ENCODE assay signal across 13 cellular contexts in genomic region chr2:168432565-168433186, GRCh38. TPM values are rescaled to one million over a fixed set of nuclear protein-coding genes. Genes with fewer than 3 reads are reported as not detected.
DNase-seq lines count a peak whose midpoint lies in the region; ATAC-seq, FAIRE-seq and TF ChIP-seq lines count a peak whose summit lies in the region.
"Had no signal": no experiment of that assay in that cellular context is flagged by ENCODE, and none has a peak within 500 bp of the region (broad histone marks: within the 10 kb centered on the region; RNA-seq: fewer than 3 reads in every experiment).

No MANE protein-coding gene starts in this region.

- DNase-seq in NCI-H1105 (lab: John Stamatoyannopoulos, UW) (peak; percentile 12), GM12878 (ENCODE audit: low read depth, low spot score) (peak; percentile 65), NCI-H526 (lab: John Stamatoyannopoulos, UW) (no peak), left ventricle myocardium inferior (no peak), NCI-H524 (lab: John Stamatoyannopoulos, UW) (no peak), SK-N-SH (no peak)
- DNase-seq: DMS153, NCI-H1092 treated with DMSO at 0.1 percent for 48 hours, sigmoid colon had no signal

- in situ Hi-C loops in GM12878 (cut with MboI) = no loop called here

- FAIRE-seq in GM12878 (lab: Jason Lieb, UNC) = no peak

- H3K9me3 ChIP-seq in GM12878 (replicated peaks; ENCODE audit: control insufficient read depth, insufficient read depth, low read length) = no peaks in the 10 kb centered on the region; the same call in 2 of the 3 replicates
- H3K9me3 ChIP-seq in left ventricle myocardium inferior (replicated peaks) = no peaks in the 10 kb centered on the region
- H3K9me3 ChIP-seq in SK-N-SH = no peaks in the 10 kb centered on the region
- H3K9me3 ChIP-seq: sigmoid colon had no signal

- H3K4me2 ChIP-seq in GM12878 (ENCODE audit: control insufficient read depth, insufficient read depth) = peak overlapping the region; percentile 46
- no peak overlapping the region for H3K4me2 ChIP-seq in SK-N-SH

- H3K79me2 ChIP-seq in GM12878 (ENCODE audit: control insufficient read depth, insufficient read depth, low read length) = no peaks in the 10 kb centered on the region
- no peaks in the 10 kb centered on the region for H3K79me2 ChIP-seq in SK-N-SH (ENCODE audit: insufficient read depth)

- SMC1A ChIA-PET in GM12878 (lab: Charles Lee; ENCODE audit: uncharacterized antibody, unreplicated experiment) = interaction anchor here (1.0 kb wide), 1 partner anchor 19 kb away, joined by 3 read pairs; no protein-coding TSS in a partner anchor

- intact Hi-C loops in GM12878 (cut with micrococcal nuclease; ENCODE audit: unreplicated experiment) = loop anchor here (2.0 to 5.0 kb wide), 3 partner anchors 58 to 84 kb away; no protein-coding TSS in a partner anchor
- intact Hi-C loops in left ventricle myocardium inferior (cut with micrococcal nuclease) = no loop called here

- WGBS in GM12878 (ENCODE audit: insufficient coverage, insufficient replicate concordance, low lambda C conversion rate, missing lambda C conversion rate) = 0% methylated on average over 3 of the region's 3 CpGs
- WGBS in SK-N-SH (ENCODE audit: low lambda C conversion rate) = 68% methylated on average over 3 of the region's 3 CpGs

- POLR2A ChIA-PET in GM12878 (lab: Charles Lee) = no interaction called here
- POLR2A ChIA-PET in SK-N-SH (lab: Yijun Ruan, JAX) = no interaction called here

- CTCF ChIA-PET in GM12878 (lab: Yijun Ruan, JAX) = no interaction called here
- CTCF ChIA-PET in SK-N-SH (lab: Yijun Ruan, JAX) = interaction anchor here (5.1 kb wide), 1 partner anchor 86 kb away, joined by 17 read pairs; no protein-coding TSS in a partner anchor

- H2AFZ ChIP-seq in GM12878 (ENCODE audit: control insufficient read depth, low read depth, low read length) (no peak overlapping the region; the same call in 1 of the 2 replicates), SK-N-SH (ENCODE audit: low read depth) (no peak overlapping the region)

- H3K27ac ChIP-seq in GM12878 (ENCODE audit: control insufficient read depth, insufficient read depth) = no peak overlapping the region
- no peak overlapping the region for H3K27ac ChIP-seq in left ventricle myocardium inferior (replicated peaks)
- peak overlapping the region in 1 of 2 experiments; percentile 91; a peak in 2 of 4 replicates for H3K27ac ChIP-seq in SK-N-SH (ENCODE audit: low read depth in 2 of 2, low read length in 1 of 2)
- H3K27ac ChIP-seq: coronary artery, sigmoid colon had no signal

- ATAC-seq in GM18867 (IDR thresholded peaks at IDR 0.05; ENCODE audit: unreplicated experiment) = peak; percentile 63
- ATAC-seq in GM21515 (IDR thresholded peaks at IDR 0.05; ENCODE audit: unreplicated experiment) = peak; percentile 86
- ATAC-seq in GM12878 = peak; percentile 87
- ATAC-seq: Right ventricle myocardium inferior had no signal

- no TSS peak for BruUV-seq in GM12878 (replicated peaks; lab: Mats Ljungman, UMichigan)

- no peaks in the 10 kb centered on the region for H3K9me2 ChIP-seq in SK-N-SH

- no peaks in the 10 kb centered on the region for H3K27me3 ChIP-seq in GM12878 (replicated peaks in 1 of 2; ENCODE audit: control insufficient read depth in 2 of 2, insufficient read depth in 2 of 2, low read length in 1 of 2)
- no peaks in the 10 kb centered on the region for H3K27me3 ChIP-seq in left ventricle myocardium inferior (ENCODE audit: low read depth)
- no peaks in the 10 kb centered on the region for H3K27me3 ChIP-seq in SK-N-SH (ENCODE audit: insufficient read depth)
- H3K27me3 ChIP-seq: sigmoid colon had no signal

- TF ChIP-seq CTCF in GM12878 (IDR thresholded peaks at IDR 0.05 in 2 of 3, conservative IDR thresholded peaks at IDR 0.05 in 1 of 3; ENCODE audit: control insufficient read depth in 2 of 3, extremely low read depth in 1 of 3, insufficient read depth in 1 of 3, low read depth in 3 of 3, low read length in 3 of 3) = no peak
- TF ChIP-seq CTCF in left ventricle myocardium inferior (IDR thresholded peaks at IDR 0.05; ENCODE audit: borderline replicate concordance) = no peak
- no peak for TF ChIP-seq CTCF in SK-N-SH (IDR thresholded peaks at IDR 0.05)

- H4K20me1 ChIP-seq in GM12878 (ENCODE audit: control insufficient read depth, insufficient read depth) = no peaks in the 10 kb centered on the region
- no peaks in the 10 kb centered on the region for H4K20me1 ChIP-seq in SK-N-SH (ENCODE audit: insufficient read depth)

- peaks cover 13% of the 10 kb centered on the region; the same call in 1 of the 2 replicates for H3K4me1 ChIP-seq in GM12878 (ENCODE audit: control insufficient read depth, insufficient read depth, low read length)
- peaks cover 12% of the 10 kb centered on the region for H3K4me1 ChIP-seq in left ventricle myocardium inferior
- H3K4me1 ChIP-seq in SK-N-SH (ENCODE audit: control insufficient read depth in 1 of 2, insufficient read depth in 2 of 2, low read depth in 1 of 2, low read length in 1 of 2) = peaks cover 0 to 40% of the 10 kb centered on the region in 2 experiments; a peak in 2 of 4 replicates
- H3K4me1 ChIP-seq: sigmoid colon had no signal

- peak overlapping the region; percentile 3; the same call in 1 of the 2 replicates for H3K4me3 ChIP-seq in GM12878
- no peak overlapping the region for H3K4me3 ChIP-seq in left ventricle myocardium inferior
- no peak overlapping the region for H3K4me3 ChIP-seq in SK-N-SH (ENCODE audit: low read depth in 2 of 2, low read length in 1 of 2)
- H3K4me3 ChIP-seq: coronary artery, sigmoid colon had no signal

- TF ChIP-seq RAD21 in GM12878 (IDR thresholded peaks at IDR 0.05; ENCODE audit: insufficient read depth, low read depth, low read length) = no peak
- TF ChIP-seq RAD21 in SK-N-SH (IDR thresholded peaks at IDR 0.05; ENCODE audit: low read length) = no peak

- H3F3A ChIP-seq in SK-N-SH (replicated peaks; ENCODE audit: insufficient read depth) = no peaks in the 10 kb centered on the region

- H3K9ac ChIP-seq in GM12878 (ENCODE audit: control insufficient read depth, insufficient read depth, low read length) = no peak overlapping the region
- H3K9ac ChIP-seq in SK-N-SH = no peak overlapping the region

- RAD21 ChIA-PET in GM12878 (lab: Charles Lee; ENCODE audit: unreplicated experiment) = no interaction called here

- H3K36me3 ChIP-seq in GM12878 (ENCODE audit: control insufficient read depth in 2 of 2, insufficient read depth in 2 of 2, low read length in 1 of 2) = no peaks in the 10 kb centered on the region
- H3K36me3 ChIP-seq in left ventricle myocardium inferior = no peaks in the 10 kb centered on the region
- no peaks in the 10 kb centered on the region for H3K36me3 ChIP-seq in SK-N-SH (replicated peaks in 1 of 2; ENCODE audit: control insufficient read depth in 1 of 2, insufficient read depth in 2 of 2, low read length in 1 of 2)
- H3K36me3 ChIP-seq: sigmoid colon had no signal

- TF ChIP-seq EP300 in GM12878 (IDR thresholded peaks at IDR 0.05; ENCODE audit: borderline replicate concordance in 1 of 2, control insufficient read depth in 1 of 2, low read depth in 2 of 2, low read length in 2 of 2) (no peak), SK-N-SH (IDR thresholded peaks at IDR 0.05; ENCODE audit: borderline replicate concordance in 1 of 2, low read depth in 1 of 2, low read length in 1 of 2) (no peak)

- no peak for TF ChIP-seq POLR2A in GM12878 (IDR thresholded peaks at IDR 0.05; ENCODE audit: low read depth, low read length)

TF ChIP-seq in GM12878, 131 proteins besides CTCF, POLR2A, EP300 and RAD21 (continues in another document):
- peak; percentile 43; the same call in 1 of the 2 replicates for TF ChIP-seq ATF2 (IDR thresholded peaks at IDR 0.05; ENCODE audit: low read length)

TF ChIP-seq in SK-N-SH, 30 proteins besides CTCF, POLR2A, EP300 and RAD21:
- TF ChIP-seq SMC3 (IDR thresholded peaks at IDR 0.05; ENCODE audit: low read depth, low read length) (no peak), GATA2 (CRISPR knock-in tag; IDR thresholded peaks at IDR 0.05) (no peak), MXI1 (IDR thresholded peaks at IDR 0.05; ENCODE audit: low read depth, low read length) (no peak), RCOR1 (IDR thresholded peaks at IDR 0.05; ENCODE audit: low read length) (no peak), JUND (IDR thresholded peaks at IDR 0.05) (no peak), GABPA (IDR thresholded peaks at IDR 0.05; ENCODE audit: low read depth) (no peak), TEAD4 (IDR thresholded peaks at IDR 0.05; ENCODE audit: borderline replicate concordance, insufficient read depth) (no peak), FOSL2 (IDR thresholded peaks at IDR 0.05; ENCODE audit: borderline replicate concordance, low read depth) (no peak)

RNA-seq across cellular contexts. Expression of gene CERS6, which starts 23.4 kb away (rescaled TPM):
- 29.6 and 30.4 TPM in 2 replicates for total RNA-seq in GM12878 (2013; cell fraction: nucleolus; rRNA removed)
- total RNA-seq in GM12878 (2014; rRNA removed) (20.4 and 22.2 TPM in 2 replicates), GM12878 (2014; rRNA removed; fragmentation: Illumina TruSeq; extraction: Trizol) (17.6 TPM in 2 replicates), GM12878 (2021) (15.3 and 17.0 TPM in 2 replicates), left ventricle myocardium inferior (68.9 TPM)
- polyA plus RNA-seq in GM12878 (2011; ENCODE audit: low read depth) = 6.0 TPM
- polyA plus RNA-seq in GM12878 (2011; rRNA removed) (12.0 and 17.6 TPM in 2 replicates), GM12878 (2014; fragmentation: Illumina TruSeq; extraction: Trizol) (19.6 and 24.1 TPM in 2 replicates), GM12878 (2014; fragmentation: Nextera tagmentation; extraction: Ambion mirVana) (1 to 10 TPM; 1.3 to 2.5 TPM), GM12878 (2014; rRNA removed) (8.8 and 9.4 TPM in 2 replicates), GM12878 (2016; fragmentation: Nextera tagmentation; extraction: Ambion mirVana) (10 to 100 TPM in 1 of 2 experiments, 1 to 10 TPM in 1; 6.2 to 16.1 TPM), SK-N-SH (2012; rRNA removed) (1.8 and 2.5 TPM in 2 replicates)
- polyA plus RNA-seq in GM12878 (2011; cell fraction: cytosol; rRNA removed) = 6.1 and 8.2 TPM in 2 replicates
- 8.5 and 10.0 TPM in 2 replicates for polyA plus RNA-seq in GM12878 (2011; cell fraction: nucleus; rRNA removed)
- 12.5 and 13.9 TPM in 2 replicates for polyA plus RNA-seq in GM12878 (2012)
- polyA minus RNA-seq in GM12878 (2011; rRNA and poly(A)+ RNA removed) = 18.6 and 19.1 TPM in 2 replicates
- 6.7 and 8.8 TPM in 2 replicates for polyA minus RNA-seq in GM12878 (2011; cell fraction: cytosol; rRNA and poly(A)+ RNA removed)
- polyA minus RNA-seq in GM12878 (2011; cell fraction: nucleus; rRNA and poly(A)+ RNA removed) = 10.8 and 16.3 TPM in 2 replicates
- polyA plus RNA-seq in SK-N-SH (2012; cell fraction: cytosol; rRNA removed) = 4.0 and 4.3 TPM in 2 replicates
- 0.92 and 2.0 TPM in 2 replicates for polyA plus RNA-seq in SK-N-SH (2012; cell fraction: nucleus; rRNA removed)

Comparison
In these comparisons a context has a peak if more than half of its experiments do, and no peak if none do; other contexts are left out.
1. DNase-seq: peak in NCI-H1105 (single experiment) and GM12878 (single experiment); none in NCI-H526 (0 of 2), left ventricle myocardium inferior (single experiment), NCI-H524 (0 of 2) and SK-N-SH (single experiment).
2. Peak in every context shown above with its lines, with median percentiles within 50 percentile points of each other: ATAC-seq.